In genomic region chr2:10921525-10921924, GRCh38 we compare ENCODE assay signal across 16 cellular contexts. TPM values are rescaled to one million over a fixed set of nuclear protein-coding genes. Genes with fewer than 3 reads are reported as not detected.
DNase-seq lines count a peak whose midpoint lies in the region; ATAC-seq, FAIRE-seq and TF ChIP-seq lines count a peak whose summit lies in the region.
"Had no signal": no experiment of that assay in that cellular context is flagged by ENCODE, and none has a peak within 500 bp of the region (broad histone marks: within the 10 kb centered on the region; RNA-seq: fewer than 3 reads in every experiment).

No MANE protein-coding gene starts in this region.

- H3K4me1 ChIP-seq in BLaER1 treated with 17β-estradiol and CSF1 and Interleukin-3, amounts not matched to agents 10 nM and 100 nM, result peaks cover 0 to 55% (median 45%) of the 10 kb centered on the region in 10 experiments; a peak in 17 of 20 replicates
- peaks cover 0 to 26% (median 15%) of the 10 kb centered on the region in 4 experiments; a peak in 6 of 7 replicates for H3K4me1 ChIP-seq in H1 (replicated peaks in 1 of 4; ENCODE audit: control insufficient read depth in 3 of 4, insufficient read depth in 4 of 4, low read length in 3 of 4)
- no peaks in the 10 kb centered on the region for H3K4me1 ChIP-seq in spleen
- H3K4me1 ChIP-seq: BE2C, Caco-2 had no signal

- H4K91ac ChIP-seq in H1 (replicated peaks; ENCODE audit: insufficient read length, low read length), result no peak overlapping the region

- no peak for DNase-seq in H1 (ENCODE audit: low read depth in 1 of 2, low spot score in 2 of 2)
- DNase-seq in spleen, result peak; percentile 61
- DNase-seq: BE2C; CD8-positive, alpha-beta memory T cell; DND-41; GDM1; HCEC 1CT; HFFc6 had no signal

- H2AFZ ChIP-seq in H1 (ENCODE audit: low read length), result no peak overlapping the region

- H3K4ac ChIP-seq in H1 (replicated peaks; ENCODE audit: insufficient read length, low read depth, low read length), result no peak overlapping the region

- H3K36me3 ChIP-seq in BLaER1 treated with 17β-estradiol and CSF1 and Interleukin-3, amounts not matched to agents 10 nM and 100 nM, result no peaks in the 10 kb centered on the region
- H3K36me3 ChIP-seq in H1 (ENCODE audit: control insufficient read depth in 2 of 4, insufficient read depth in 4 of 4, low read length in 3 of 4) (no peaks in the 10 kb centered on the region), spleen (no peaks in the 10 kb centered on the region)
- H3K36me3 ChIP-seq: BE2C had no signal

- TF ChIP-seq EP300 in H1 (IDR thresholded peaks at IDR 0.05; ENCODE audit: borderline replicate concordance in 1 of 2, low read depth in 2 of 2, low read length in 2 of 2), result no peak

- no peak overlapping the region for H4K5ac ChIP-seq in H1 (ENCODE audit: insufficient read length, low read depth, low read length)

- TF ChIP-seq CTCF in brain (conservative IDR thresholded peaks at IDR 0.05), result no peak
- TF ChIP-seq CTCF in H1 (IDR thresholded peaks at IDR 0.05; ENCODE audit: control extremely low read depth in 1 of 3, insufficient read depth in 1 of 3, low read depth in 1 of 3, low read length in 3 of 3), result no peak
- no peak for TF ChIP-seq CTCF in spleen (IDR thresholded peaks at IDR 0.05 in 8 of 11, conservative IDR thresholded peaks at IDR 0.05 in 3 of 11)

- 0 out of 2 replicates have a peak overlapping the region, but pooled peaks have one; percentile 45 for H2AK5ac ChIP-seq in H1 (ENCODE audit: low read depth, low read length)

- no peak overlapping the region for H2BK15ac ChIP-seq in H1 (ENCODE audit: low read length)

- H3K27ac ChIP-seq in BLaER1 treated with 17β-estradiol and CSF1 and Interleukin-3, amounts not matched to agents 10 nM and 100 nM, result no peak overlapping the region
- H3K27ac ChIP-seq in H1 (ENCODE audit: low read depth, low read length) (no peak overlapping the region), spleen (no peak overlapping the region)

- POLR2A ChIA-PET in H1 (lab: Charles Lee; ENCODE audit: partially characterized antibody), result interaction anchor here (0.8 to 1.5 kb wide), 3 partner anchors 8 to 13 kb away, joined by 3 to 4 read pairs (median 4); no protein-coding TSS in a partner anchor

- ATAC-seq in GM21717 (IDR thresholded peaks at IDR 0.05; ENCODE audit: unreplicated experiment) (no peak), HG03378 (IDR thresholded peaks at IDR 0.05; ENCODE audit: unreplicated experiment) (no peak), HG03460 (IDR thresholded peaks at IDR 0.05; ENCODE audit: unreplicated experiment) (no peak)

- no peak overlapping the region; the same call in 1 of the 2 replicates for H2BK20ac ChIP-seq in H1 (ENCODE audit: low read length)

- no peak for FAIRE-seq in H1 (lab: Jason Lieb, UNC)
- FAIRE-seq: A204.1, GM12892 had no signal

- no peak overlapping the region for H3K14ac ChIP-seq in H1 (ENCODE audit: insufficient read length)

- H3K27ac Mint-ChIP-seq in brain, result peak overlapping the region in 4 of 5 experiments; percentile 39 to 88 (median 66)
- H3K27ac Mint-ChIP-seq: CD8-positive, alpha-beta memory T cell; HFFc6 had no signal

- H3K4me3 ChIP-seq in BLaER1 treated with 17β-estradiol and CSF1 and Interleukin-3, amounts not matched to agents 10 nM and 100 nM, result no peak overlapping the region
- H3K4me3 ChIP-seq in H1 (ENCODE audit: extremely low read depth in 1 of 4, insufficient read depth in 2 of 4, low read depth in 3 of 4, low read length in 4 of 4), result no peak overlapping the region
- H3K4me3 ChIP-seq in spleen, result no peak overlapping the region

- peaks cover 0 to 32% (median 5%) of the 10 kb centered on the region in 11 experiments; a peak in 8 of 22 replicates for H3K27me3 ChIP-seq in BLaER1 treated with 17β-estradiol and CSF1 and Interleukin-3, amounts not matched to agents 10 nM and 100 nM
- H3K27me3 ChIP-seq in H1 (replicated peaks in 1 of 4; ENCODE audit: control insufficient read depth in 3 of 4, extremely low read depth in 1 of 4, insufficient read depth in 3 of 4, low read length in 3 of 4) (peaks cover 0 to 4% (median 1%) of the 10 kb centered on the region in 4 experiments; a peak in 2 of 7 replicates), spleen (replicated peaks in 1 of 7) (peaks cover 0 to 29% (median 3%) of the 10 kb centered on the region in 7 donors)
- H3K27me3 ChIP-seq: BE2C had no signal

- peaks cover 30% of the 10 kb centered on the region for H3K4me1 Mint-ChIP-seq in brain
- H3K4me1 Mint-ChIP-seq: CD8-positive, alpha-beta memory T cell had no signal

- TF ChIP-seq RAD21 in H1 (IDR thresholded peaks at IDR 0.05 in 1 of 2, conservative IDR thresholded peaks at IDR 0.05 in 1 of 2; ENCODE audit: low read depth in 2 of 2, low read length in 2 of 2), result no peak

- no peak overlapping the region for H3K18ac ChIP-seq in H1 (ENCODE audit: extremely low read depth, low read length)

- no peaks in the 10 kb centered on the region for H3K23me2 ChIP-seq in H1 (ENCODE audit: low read depth, low read length)

- no peak overlapping the region for H3K4me3 Mint-ChIP-seq in brain
- H3K4me3 Mint-ChIP-seq: CD8-positive, alpha-beta memory T cell; HFFc6 had no signal

- WGBS in H1 (ENCODE audit: extremely low coverage in 1 of 2, insufficient coverage in 1 of 2, insufficient read length in 1 of 2, insufficient replicate concordance in 2 of 2, low coverage in 1 of 2, low lambda C conversion rate in 2 of 2, missing lambda C conversion rate in 1 of 2), 2 experiments, result 86% methylated on average over 5 of the region's 6 CpGs; no CpG with 5 or more reads in 1 of the 2 experiments
- WGBS in spleen, 5 donors, result 69 to 95% (median 81%) methylated on average over 5 to 6 of the region's 6 CpGs

- peak overlapping the region in 9 of 11 experiments; percentile 2 to 87 (median 76); a peak in 17 of 22 replicates for H3K4me2 ChIP-seq in BLaER1 treated with 17β-estradiol and CSF1 and Interleukin-3, amounts not matched to agents 10 nM and 100 nM
- no peak overlapping the region for H3K4me2 ChIP-seq in H1 (ENCODE audit: insufficient read depth in 1 of 2, low read depth in 2 of 2, low read length in 2 of 2)

- 0 out of 2 replicates have a peak overlapping the region, but pooled peaks have one; percentile 99 for H2BK12ac ChIP-seq in H1 (ENCODE audit: low read depth, low read length)

- H3K9me3 Mint-ChIP-seq in brain, result no peaks in the 10 kb centered on the region
- H3K9me3 Mint-ChIP-seq: CD8-positive, alpha-beta memory T cell; HFFc6 had no signal

- CTCF ChIA-PET in H1 (lab: Charles Lee; ENCODE audit: partially characterized antibody), result interaction anchor here (1.0 to 4.8 kb wide), 11 partner anchors 10 to 203 kb away, joined by 3 to 37 read pairs (median 4); partner anchors contain the start of gene KCNF1

- no peak overlapping the region; a peak in 1 of 22 replicates for H3K9ac ChIP-seq in BLaER1 treated with 17β-estradiol and CSF1 and Interleukin-3, amounts not matched to agents 10 nM and 100 nM
- no peak overlapping the region for H3K9ac ChIP-seq in H1 (replicated peaks in 1 of 4; ENCODE audit: extremely low read depth in 1 of 4, low read depth in 3 of 4, low read length in 3 of 4)

- H2BK5ac ChIP-seq in H1 (ENCODE audit: low read depth, low read length), result no peak overlapping the region; the same call in 1 of the 2 replicates

- H4K20me1 ChIP-seq in BLaER1 treated with 17β-estradiol and CSF1 and Interleukin-3, amounts not matched to agents 10 nM and 100 nM, result peaks cover 0 to 6% (median 0%) of the 10 kb centered on the region in 11 experiments; a peak in 1 of 22 replicates
- no peaks in the 10 kb centered on the region for H4K20me1 ChIP-seq in H1 (replicated peaks in 1 of 2; ENCODE audit: control insufficient read depth in 1 of 2, insufficient read depth in 2 of 2, low read length in 2 of 2)

- TF ChIP-seq POLR2A in H1 (IDR thresholded peaks at IDR 0.05; ENCODE audit: control extremely low read depth in 1 of 2, low read depth in 2 of 2, low read length in 2 of 2) (no peak), spleen (IDR thresholded peaks at IDR 0.05) (no peak)

- no peak overlapping the region for H2BK120ac ChIP-seq in H1 (replicated peaks; ENCODE audit: low read depth, low read length)

- H3K23ac ChIP-seq in H1 (ENCODE audit: insufficient read length), result no peak overlapping the region

- H4K8ac ChIP-seq in H1 (ENCODE audit: extremely low read depth, insufficient read depth, low read length), result no peak overlapping the region; the same call in 1 of the 2 replicates

- peaks cover 6% of the 10 kb centered on the region for H3K27me3 Mint-ChIP-seq in brain

- H3K56ac ChIP-seq in H1 (replicated peaks; ENCODE audit: insufficient read length, low read depth, low read length), result no peak overlapping the region

- H3K9me3 ChIP-seq in BLaER1 treated with 17β-estradiol and CSF1 and Interleukin-3, amounts not matched to agents 10 nM and 100 nM (replicated peaks in 1 of 11), result 0 out of 22 replicates have a peak, but pooled peaks cover 0 to 4% (median 0%) of the 10 kb centered on the region in 11 experiments
- H3K9me3 ChIP-seq in H1 (ENCODE audit: insufficient read depth in 2 of 2, low read depth in 1 of 2, low read length in 1 of 2), result no peaks in the 10 kb centered on the region
- no peaks in the 10 kb centered on the region for H3K9me3 ChIP-seq in spleen
- H3K9me3 ChIP-seq: BE2C, Caco-2 had no signal

- peaks cover 9% of the 10 kb centered on the region for H3K36me3 Mint-ChIP-seq in brain

- no peaks in the 10 kb centered on the region for H3K79me2 ChIP-seq in H1 (ENCODE audit: control insufficient read depth in 1 of 2, insufficient read depth in 2 of 2, low read length in 2 of 2)

- H3K79me1 ChIP-seq in H1 (ENCODE audit: low read depth, low read length), result no peaks in the 10 kb centered on the region

- intact Hi-C loops in spleen (cut with DNase I; ENCODE audit: low total_unique reads), result no loop called here

TF ChIP-seq in H1, 55 proteins besides CTCF, POLR2A, EP300 and RAD21 (continues in another document):
- TF ChIP-seq BACH1 (IDR thresholded peaks at IDR 0.05; ENCODE audit: low read length) (no peak), SP2 (IDR thresholded peaks at IDR 0.05; ENCODE audit: low read length) (no peak), SUZ12 (IDR thresholded peaks at IDR 0.05; ENCODE audit: low read length) (no peak)

RNA-seq across cellular contexts. Expression of gene KCNF1, which starts 9.8 kb away (rescaled TPM):
- polyA plus RNA-seq in brain (ENCODE audit: insufficient read depth, low read depth, low replicate concordance) (18.1 TPM), H1 (2011; rRNA removed) (1.5 and 1.6 TPM in 2 replicates), spleen (under 1 TPM; 0.16 to 0.91 (median 0.57) TPM)
- total RNA-seq in H1 (2021; fragmentation: NEBNext Ultra II Directional; extraction: Animal tissue kit (Norgen Biotek cat#: 25700)), result 0.48 and 0.90 TPM in 2 replicates
- polyA plus RNA-seq in H1 (2011; cell fraction: cytosol; rRNA removed), result 1.4 TPM
- 1.4 TPM for polyA plus RNA-seq in H1 (2011; cell fraction: nucleus; rRNA removed)
- polyA plus RNA-seq in H1 (2012, experiment 1 of 2), result 0.74 to 0.92 TPM (median 0.86 TPM) in 4 replicates
- polyA plus RNA-seq in H1 (2012, experiment 2 of 2), result 0.71 TPM
- polyA plus RNA-seq in H1 (2013, experiment 1 of 2), result 1.0 TPM
- polyA plus RNA-seq in H1 (2013, experiment 2 of 2), result 1.2 TPM
- 0.68 and 1.6 TPM in 2 replicates for polyA minus RNA-seq in H1 (2011; rRNA and poly(A)+ RNA removed)
- 0.95 TPM for polyA minus RNA-seq in H1 (2011; cell fraction: cytosol; rRNA and poly(A)+ RNA removed)
- polyA minus RNA-seq in H1 (2011; cell fraction: nucleus; rRNA and poly(A)+ RNA removed), result 1.4 TPM
- total RNA-seq in spleen, result 1 to 10 TPM in 2 of 7 donors, under 1 TPM in 2, not detected in 3; 0.25 to 1.2 (median 0.65) TPM
- total RNA-seq: CD8-positive, alpha-beta memory T cell had no signal
- polyA plus RNA-seq: CD8-positive, alpha-beta memory T cell had no signal

Comparison
In these comparisons a context has a peak if more than half of its experiments do, and no peak if none do; other contexts are left out.
1. H3K4me2 ChIP-seq: peak in BLaER1 treated with 17β-estradiol and CSF1 and Interleukin-3, amounts not matched to agents 10 nM and 100 nM (9 of 11); none in H1 (0 of 2).